Comparison of ENCODE assay signal across 15 cellular contexts in genomic region chr3:47890037-47890831, GRCh38.
DNase-seq lines count a peak whose midpoint lies in the region; ATAC-seq and TF ChIP-seq lines count a peak whose summit lies in the region.
"Had no signal": no experiment of that assay in that cellular context is flagged by ENCODE, and none has a peak within 500 bp of the region (broad histone marks: within the 10 kb centered on the region; RNA-seq: fewer than 3 reads in every experiment).

No MANE protein-coding gene starts in this region.

- no peaks in the 10 kb centered on the region for H3K27me3 Mint-ChIP-seq in WTC11 (ENCODE audit: low read depth)
- H3K27me3 Mint-ChIP-seq in nephron progenitor cell (ENCODE audit: low read depth, poor library complexity): no peaks in the 10 kb centered on the region
- no peaks in the 10 kb centered on the region for H3K27me3 Mint-ChIP-seq in activated CD8-positive, alpha-beta memory T cell treated with anti-CD3 and anti-CD28 coated beads, Interleukin-2, amount 10 ng/mL, durations not matched to agents 7 days and 5 days
- H3K27me3 Mint-ChIP-seq: CD4-positive, alpha-beta T cell; memory B cell had no signal

- POLR2A ChIA-PET in WTC11 (lab: Charles Lee): interaction anchor here (0.5 to 1.5 kb wide), 3 partner anchors 11 to 199 kb away, joined by 3 to 4 read pairs (median 4); no protein-coding TSS in a partner anchor

- H3K4me3 ChIP-seq in gastroesophageal sphincter (no peak overlapping the region), tibial artery (no peak overlapping the region)
- H3K4me3 ChIP-seq: SJSA1 had no signal

- H3K9me3 Mint-ChIP-seq in WTC11 (peaks cover 10% of the 10 kb centered on the region), nephron progenitor cell (peaks cover 21% of the 10 kb centered on the region)
- H3K9me3 Mint-ChIP-seq in activated naive CD4-positive, alpha-beta T cell treated with anti-CD3 and anti-CD28 coated beads, Interleukin-2, amount 50 U/mL, for 72 hours: no peaks in the 10 kb centered on the region
- H3K9me3 Mint-ChIP-seq in activated CD8-positive, alpha-beta memory T cell treated with anti-CD3 and anti-CD28 coated beads, Interleukin-2, amount 10 ng/mL, durations not matched to agents 7 days and 5 days (ENCODE audit: low read depth): no peaks in the 10 kb centered on the region
- H3K9me3 Mint-ChIP-seq: activated T-helper 2 cell treated with anti-CD3 and anti-CD28 coated beads, Interferon-gamma antibody, Interleukin-2, Interleukin-4, amounts not matched to agents 10 μg/mL and 5 μg/mL and 100 μg/mL, durations not matched to agents 14 hours and 24 hours and 36 hours; CD4-positive, alpha-beta T cell; memory B cell had no signal

- peak overlapping the region; percentile 32 for H3K4me3 Mint-ChIP-seq in WTC11
- peak overlapping the region; percentile 67 for H3K4me3 Mint-ChIP-seq in nephron progenitor cell
- H3K4me3 Mint-ChIP-seq in activated CD8-positive, alpha-beta memory T cell treated with anti-CD3 and anti-CD28 coated beads, Interleukin-2, amount 10 ng/mL, durations not matched to agents 7 days and 5 days: no peak overlapping the region
- H3K4me3 Mint-ChIP-seq: CD4-positive, alpha-beta T cell; memory B cell had no signal

- intact Hi-C loops in tibial artery (cut with DNase I; ENCODE audit: low total_unique reads): no loop called here

- H3K27ac ChIP-seq in gastroesophageal sphincter (peak overlapping the region; percentile 23 to 74 (median 49)), tibial artery (peak overlapping the region; percentile 59 to 61)
- H3K27ac ChIP-seq: SJSA1 had no signal

- H3K36me3 ChIP-seq in gastroesophageal sphincter: peaks cover 0 to 51% of the 10 kb centered on the region in 2 donors
- H3K36me3 ChIP-seq in tibial artery: peaks cover 0 to 38% (median 3%) of the 10 kb centered on the region in 3 donors

- WGBS in gastroesophageal sphincter (ENCODE audit: low coverage in 1 of 2), 2 donors: 49 to 86% methylated on average over 3 of the region's 3 CpGs

- peaks cover 50% of the 10 kb centered on the region for H3K4me1 Mint-ChIP-seq in WTC11
- H3K4me1 Mint-ChIP-seq in nephron progenitor cell: peaks cover 77% of the 10 kb centered on the region
- H3K4me1 Mint-ChIP-seq in activated CD8-positive, alpha-beta memory T cell treated with anti-CD3 and anti-CD28 coated beads, Interleukin-2, amount 10 ng/mL, durations not matched to agents 7 days and 5 days: peaks cover 18% of the 10 kb centered on the region

- no peak for TF ChIP-seq EP300 in gastroesophageal sphincter (IDR thresholded peaks at IDR 0.05)

- CTCF ChIA-PET in WTC11 (lab: Charles Lee): interaction anchor here (0.7 to 3.2 kb wide), 11 partner anchors 8 to 270 kb away, joined by 3 to 30 read pairs (median 8); no protein-coding TSS in a partner anchor
- CTCF ChIA-PET in activated CD8-positive, alpha-beta memory T cell treated with anti-CD3 and anti-CD28 coated beads, Interleukin-2, amount 10 ng/mL, durations not matched to agents 7 days and 5 days (lab: Charles Lee): interaction anchor here (0.6 to 1.8 kb wide), 4 partner anchors 18 to 1511 kb away, joined by 3 to 9 read pairs (median 4); no protein-coding TSS in a partner anchor

- H3K27ac Mint-ChIP-seq in WTC11 (peak overlapping the region; percentile 76), nephron progenitor cell (peak overlapping the region; percentile 98)
- peak overlapping the region in 1 of 2 donors; percentile 44 for H3K27ac Mint-ChIP-seq in activated naive CD4-positive, alpha-beta T cell treated with anti-CD3 and anti-CD28 coated beads, Interleukin-2, amount 50 U/mL, for 72 hours
- H3K27ac Mint-ChIP-seq in activated CD8-positive, alpha-beta memory T cell treated with anti-CD3 and anti-CD28 coated beads, Interleukin-2, amount 10 ng/mL, durations not matched to agents 7 days and 5 days: no peak overlapping the region
- H3K27ac Mint-ChIP-seq: activated T-helper 2 cell treated with anti-CD3 and anti-CD28 coated beads, Interferon-gamma antibody, Interleukin-2, Interleukin-4, amounts not matched to agents 10 μg/mL and 5 μg/mL and 100 μg/mL, durations not matched to agents 14 hours and 24 hours and 36 hours; CD4-positive, alpha-beta T cell; memory B cell had no signal

- H3K9me3 ChIP-seq in gastroesophageal sphincter (no peaks in the 10 kb centered on the region), tibial artery (no peaks in the 10 kb centered on the region)
- H3K9me3 ChIP-seq: SJSA1 had no signal

- H3K4me1 ChIP-seq in gastroesophageal sphincter: peaks cover 4 to 41% (median 18%) of the 10 kb centered on the region in 3 donors
- peaks cover 0 to 33% (median 14%) of the 10 kb centered on the region in 4 donors for H3K4me1 ChIP-seq in tibial artery
- H3K4me1 ChIP-seq: SJSA1 had no signal

- DNase-seq in WTC11 (ENCODE audit: low spot score): no peak
- peak; percentile 36 for DNase-seq in nephron progenitor cell
- no peak for DNase-seq in tibial artery
- no peak for DNase-seq in stimulated activated CD4-positive, alpha-beta T cell treated with anti-CD3 and anti-CD28 coated beads, Interleukin-15, amount 100 ng/mL, for 24 hours
- no peak for DNase-seq in activated naive CD4-positive, alpha-beta T cell treated with anti-CD3 and anti-CD28 coated beads, Interleukin-2, amount 50 U/mL, for 72 hours (ENCODE audit: low spot score in 2 of 2)
- no peak for DNase-seq in activated T-cell treated with anti-CD3 and anti-CD28 coated beads, Interleukin-2, amount 50 U/mL, for 48 hours
- DNase-seq in activated CD8-positive, alpha-beta memory T cell treated with anti-CD3 and anti-CD28 coated beads, Interleukin-2, amount 10 ng/mL, durations not matched to agents 7 days and 5 days: no peak
- DNase-seq: CD4-positive, alpha-beta T cell; NCI-H146; NCI-H774; small intestine had no signal

- TF ChIP-seq CTCF in WTC11 (IDR thresholded peaks at IDR 0.05): no peak
- TF ChIP-seq CTCF in gastroesophageal sphincter (IDR thresholded peaks at IDR 0.05): no peak
- TF ChIP-seq CTCF in nephron progenitor cell (IDR thresholded peaks at IDR 0.05): no peak
- no peak for TF ChIP-seq CTCF in tibial artery (IDR thresholded peaks at IDR 0.05)

- ATAC-seq in WTC11: peak; percentile 21; the same call in 1 of the 2 replicates
- ATAC-seq in gastroesophageal sphincter: no peak
- ATAC-seq in activated naive CD4-positive, alpha-beta T cell treated with anti-CD3 and anti-CD28 coated beads, Interleukin-2, amount 50 U/mL, for 72 hours: no peak
- no peak for ATAC-seq in activated CD8-positive, alpha-beta memory T cell treated with anti-CD3 and anti-CD28 coated beads, Interleukin-2, amount 10 ng/mL, durations not matched to agents 7 days and 5 days

- TF ChIP-seq POLR2A in gastroesophageal sphincter (IDR thresholded peaks at IDR 0.05): no peak

- H3K27me3 ChIP-seq in gastroesophageal sphincter (no peaks in the 10 kb centered on the region), tibial artery (no peaks in the 10 kb centered on the region)
- H3K27me3 ChIP-seq: SJSA1 had no signal

- H3K36me3 Mint-ChIP-seq in WTC11 (peaks cover 21% of the 10 kb centered on the region), nephron progenitor cell (ENCODE audit: low read depth) (peaks cover 46% of the 10 kb centered on the region)
- peaks cover 9 to 21% of the 10 kb centered on the region in 2 donors for H3K36me3 Mint-ChIP-seq in activated naive CD4-positive, alpha-beta T cell treated with anti-CD3 and anti-CD28 coated beads, Interleukin-2, amount 50 U/mL, for 72 hours
- peaks cover 20% of the 10 kb centered on the region for H3K36me3 Mint-ChIP-seq in activated CD8-positive, alpha-beta memory T cell treated with anti-CD3 and anti-CD28 coated beads, Interleukin-2, amount 10 ng/mL, durations not matched to agents 7 days and 5 days

TF ChIP-seq in WTC11, 78 proteins besides CTCF, POLR2A, EP300 and RAD21:
- TF ChIP-seq ZNF121 (CRISPR knock-in tag; IDR thresholded peaks at IDR 0.05) (0 out of 2 replicates have a peak, but pooled peaks have one; percentile 23), ATF6 (CRISPR knock-in tag; IDR thresholded peaks at IDR 0.05) (no peak)
